ENCODE assay signal across 19 cellular contexts in the genomic region with DNA sequence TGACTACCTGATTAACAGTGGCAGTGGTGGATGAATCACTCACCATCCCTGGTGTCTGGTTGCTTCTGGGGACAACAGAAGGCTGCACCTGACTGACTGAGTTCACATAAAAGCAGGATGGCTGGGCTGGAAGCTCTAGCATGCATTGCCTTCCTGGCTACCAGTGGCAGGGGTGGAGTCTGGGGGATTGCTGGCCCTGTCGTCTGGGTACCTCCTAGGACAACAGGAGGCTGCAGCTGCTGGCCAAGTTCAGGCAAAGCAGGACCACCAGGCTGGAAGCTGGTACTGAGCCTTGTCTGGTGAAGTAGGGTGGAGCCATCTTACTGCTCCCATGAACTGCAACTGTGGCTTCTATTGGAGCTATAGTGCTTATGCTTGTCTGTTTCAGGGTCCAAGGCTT.
"Had no signal": no experiment of that assay in that cellular context is flagged by ENCODE, and none has a peak within 500 bp of the region (broad histone marks: within the 10 kb centered on the region; RNA-seq: fewer than 3 reads in every experiment).

No MANE protein-coding gene starts in this region.

- H3K9me3 ChIP-seq: MG63, SJCRH30 had no signal

- H3K4me3 ChIP-seq: MG63, SJCRH30 had no signal

- H3K27me3 ChIP-seq: MG63, SJCRH30 had no signal

- H3K36me3 ChIP-seq: MG63, SJCRH30 had no signal

- ATAC-seq: Panc1, SK-N-SH treated with all-trans-retinoic acid at 6 μM for 48 hours had no signal

- H3K27ac ChIP-seq: RWPE1, SJCRH30 had no signal

- DNase-seq: KBM-7, MG63, NCI-H1092, NCI-H1436, NCI-H187, NCI-H2029, NCI-H2081 treated with DMSO at 0.1 percent for 48 hours, NCI-H2171, NCI-H226, NCI-H446, NCI-H510A, NCI-H524 treated with DMSO at 0.1 percent for 48 hours, NCI-H69, NCI-H774, SHP77 treated with DMSO at 0.1 percent for 48 hours, SJCRH30 had no signal

- H3K4me1 ChIP-seq: SJCRH30 had no signal
